18 cellular contexts compared by ENCODE assay signal in the genomic region with DNA sequence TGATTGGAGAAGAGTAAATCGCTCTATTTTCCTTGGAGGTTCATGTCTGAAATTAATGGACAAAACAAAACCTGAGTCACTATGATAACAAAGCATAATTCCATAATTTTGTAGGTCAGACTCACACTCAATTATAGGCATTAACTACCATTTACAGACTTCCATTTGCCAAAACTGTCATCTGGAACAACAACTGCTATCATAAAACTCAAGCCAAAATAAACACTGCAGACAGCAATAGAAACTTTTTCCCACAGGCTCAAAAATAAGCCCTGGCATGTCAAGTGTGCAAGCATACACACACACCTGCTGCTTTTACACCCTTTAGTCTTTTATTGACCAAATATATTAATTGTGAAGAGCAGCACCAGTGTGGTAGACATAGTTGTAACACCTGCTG. TPM values are rescaled to one million over a fixed set of nuclear protein-coding genes. Genes with fewer than 3 reads are reported as not detected.
A peak's percentile ranks its signal among the peaks of the same experiment; 100 is the strongest.
DNase-seq lines count a peak whose midpoint lies in the region; ATAC-seq lines count a peak whose summit lies in the region.
"Had no signal": no experiment of that assay in that cellular context is flagged by ENCODE, and none has a peak within 500 bp of the region (broad histone marks: within the 10 kb centered on the region; RNA-seq: fewer than 3 reads in every experiment).

No MANE protein-coding gene starts in this region.

- ATAC-seq in GM21528 (IDR thresholded peaks at IDR 0.05; ENCODE audit: low FRiP score, unreplicated experiment), result no peak
- ATAC-seq: CD8-positive, alpha-beta T cell had no signal

- DNase-seq in COLO668 (lab: John Stamatoyannopoulos, UW; ENCODE audit: unreplicated experiment) (peak; percentile 27), NCI-H1092 treated with DMSO at 0.1 percent for 48 hours (lab: John Stamatoyannopoulos, UW) (peak; percentile 89), NCI-H510A treated with DMSO at 0.1 percent for 48 hours (lab: John Stamatoyannopoulos, UW) (peak; percentile 65), dermis microvascular lymphatic vessel endothelial cell (ENCODE audit: low read depth in 2 of 2) (peak; percentile 95 to 96), HT-29 (ENCODE audit: low spot score) (no peak), A172 (ENCODE audit: low spot score) (no peak), glomerular visceral epithelial cell (ENCODE audit: extremely low spot score) (no peak)
- DNase-seq: activated CD4-positive, alpha-beta T cell treated with anti-CD3 and anti-CD28 coated beads, Interleukin-2, amount 10 ng/mL, durations not matched to agents 24 days and 14 days; activated T-cell treated with anti-CD3 and anti-CD28 coated beads for 4 hours; CD8-positive, alpha-beta T cell; GDM1; HCEC 1CT; MV-4-11; naive B cell; Right ventricle myocardium superior; T-helper 9 cell had no signal

RNA-seq across cellular contexts. Expression of gene MRPS10, which starts 7.1 kb away (rescaled TPM):
- 36.3 and 53.4 TPM in 2 replicates for total RNA-seq in dermis microvascular lymphatic vessel endothelial cell
- 24.2 and 24.7 TPM in 2 replicates for total RNA-seq in HT-29 (2014; rRNA removed; shearing (Covaris generic))
- 93.5 and 95.1 TPM in 2 replicates for total RNA-seq in A172 (2014; rRNA removed; shearing (Covaris generic))

RNA-seq across cellular contexts. Expression of gene GUCA1B, which starts 15.8 kb away (rescaled TPM):
- 0.13 TPM in 2 replicates for total RNA-seq in dermis microvascular lymphatic vessel endothelial cell
- 0.08 TPM in 1 of 2 replicates, not detected in the other for total RNA-seq in HT-29 (2014; rRNA removed; shearing (Covaris generic))
- not detected in 2 replicates for total RNA-seq in A172 (2014; rRNA removed; shearing (Covaris generic))

RNA-seq across cellular contexts. Expression of gene GUCA1A, which starts 37.4 kb away (rescaled TPM):
- total RNA-seq in dermis microvascular lymphatic vessel endothelial cell, result not detected in 2 replicates
- not detected in 2 replicates for total RNA-seq in HT-29 (2014; rRNA removed; shearing (Covaris generic))
- not detected in 2 replicates for total RNA-seq in A172 (2014; rRNA removed; shearing (Covaris generic))
- total RNA-seq: activated CD4-positive, alpha-beta T cell treated with anti-CD3 and anti-CD28 coated beads, Interleukin-2, amount 10 ng/mL, durations not matched to agents 24 days and 14 days; CD8-positive, alpha-beta T cell; Right ventricle myocardium superior; subcutaneous adipose tissue had no signal

Comparison
In these comparisons a context has a peak if more than half of its experiments do, and no peak if none do; other contexts are left out.
1. DNase-seq: peak in COLO668 (single experiment), NCI-H1092 treated with DMSO at 0.1 percent for 48 hours (single experiment), NCI-H510A treated with DMSO at 0.1 percent for 48 hours (single experiment) and dermis microvascular lymphatic vessel endothelial cell (2 of 2); none in HT-29 (single experiment), A172 (single experiment) and glomerular visceral epithelial cell (single experiment).